In the genomic region with DNA sequence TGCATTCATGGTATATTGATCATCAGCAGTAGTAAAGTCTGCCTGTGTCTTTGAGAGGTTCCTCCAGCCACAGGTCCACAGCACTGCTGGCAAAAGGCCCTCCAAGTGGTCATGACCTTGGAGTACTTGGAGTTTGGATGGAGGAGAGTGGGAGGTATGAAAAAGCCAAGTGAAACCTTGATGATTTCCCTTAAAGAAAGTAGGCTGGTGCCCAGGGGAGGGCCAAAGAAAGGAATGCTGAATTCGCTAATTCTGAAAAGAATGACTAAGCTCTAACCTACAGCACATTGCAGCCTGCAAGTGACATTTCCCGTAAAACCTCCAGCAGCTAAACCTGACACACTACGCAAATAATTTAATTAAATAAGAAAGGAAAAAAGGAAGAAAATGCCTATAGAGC, we compare ENCODE assay signal across 17 cellular contexts.
DNase-seq lines count a peak whose midpoint lies in the region; ATAC-seq and TF ChIP-seq lines count a peak whose summit lies in the region.
"Had no signal": no experiment of that assay in that cellular context is flagged by ENCODE, and none has a peak within 500 bp of the region (broad histone marks: within the 10 kb centered on the region; RNA-seq: fewer than 3 reads in every experiment).

No MANE protein-coding gene starts in this region.

- no peak overlapping the region for H3K4me3 ChIP-seq in HEK293 (ENCODE audit: low read depth, low read length)
- H3K4me3 ChIP-seq in lower lobe of right lung = no peak overlapping the region
- H3K4me3 ChIP-seq: GM12878, ovary had no signal

- intact Hi-C loops in CD4-positive, alpha-beta T cell (cut with DNase I, micrococcal nuclease) = no loop called here
- intact Hi-C loops in lower lobe of right lung (cut with DNase I) = no loop called here

- H3K4me1 ChIP-seq in HEK293 (ENCODE audit: control insufficient read depth, insufficient read depth, low read length) (peaks cover 2% of the 10 kb centered on the region; the same call in 1 of the 2 replicates), lower lobe of right lung (no peaks in the 10 kb centered on the region)

- peaks cover 6% of the 10 kb centered on the region for H3K9me3 Mint-ChIP-seq in CD4-positive, alpha-beta T cell
- peaks cover 15% of the 10 kb centered on the region for H3K9me3 Mint-ChIP-seq in activated naive CD8-positive, alpha-beta T cell (ENCODE audit: low read depth)

- no peak for DNase-seq in CD4-positive, alpha-beta T cell
- DNase-seq in kidney tubule cell (ENCODE audit: low spot score) = peak; percentile 40
- DNase-seq in lower lobe of right lung = no peak
- no peak for DNase-seq in NCI-H146 treated with DMSO at 0.1 percent for 48 hours (lab: John Stamatoyannopoulos, UW; ENCODE audit: unreplicated experiment)
- DNase-seq in GDM1 (lab: John Stamatoyannopoulos, UW) = no peak
- DNase-seq in GM19240 (ENCODE audit: insufficient read length, low spot score) = no peak
- DNase-seq: amygdala; Calu3; kidney; NCI-H1930; ovary; stimulated activated CD4-positive, alpha-beta T cell treated with anti-CD3 and anti-CD28 coated beads, Interleukin-4, amount 100 ng/mL, for 1 hour; substantia nigra had no signal

- H3K36me3 Mint-ChIP-seq in CD4-positive, alpha-beta T cell (ENCODE audit: low read depth) = peaks cover 15% of the 10 kb centered on the region
- peaks cover 16% of the 10 kb centered on the region for H3K36me3 Mint-ChIP-seq in activated naive CD8-positive, alpha-beta T cell

- peak overlapping the region; percentile 69 for H3K27ac Mint-ChIP-seq in CD4-positive, alpha-beta T cell
- H3K27ac Mint-ChIP-seq in activated naive CD8-positive, alpha-beta T cell = peak overlapping the region; percentile 70

- H3K27ac ChIP-seq in CD4-positive, alpha-beta T cell (ENCODE audit: low read depth, low read length) = no peak overlapping the region
- no peak overlapping the region for H3K27ac ChIP-seq in HEK293 (ENCODE audit: extremely low read depth, low read depth, low read length)
- no peak overlapping the region for H3K27ac ChIP-seq in lower lobe of right lung
- H3K27ac ChIP-seq: ovary, RWPE1 had no signal

- TF ChIP-seq CTCF in CD4-positive, alpha-beta T cell (IDR thresholded peaks at IDR 0.05) = no peak
- TF ChIP-seq CTCF in HEK293 (tag by site-specific recombination; IDR thresholded peaks at IDR 0.05) (no peak), lower lobe of right lung (IDR thresholded peaks at IDR 0.05) (no peak)

- H3K27me3 ChIP-seq in CD4-positive, alpha-beta T cell (ENCODE audit: control insufficient read depth, insufficient read depth, low read length) = no peaks in the 10 kb centered on the region
- H3K27me3 ChIP-seq in lower lobe of right lung (ENCODE audit: low read depth) = no peaks in the 10 kb centered on the region
- H3K27me3 ChIP-seq: ovary had no signal

- H3K4me3 Mint-ChIP-seq in CD4-positive, alpha-beta T cell = peak overlapping the region; percentile 61
- H3K4me3 Mint-ChIP-seq in activated naive CD8-positive, alpha-beta T cell = peak overlapping the region; percentile 58

- no peaks in the 10 kb centered on the region for H3K27me3 Mint-ChIP-seq in CD4-positive, alpha-beta T cell
- H3K27me3 Mint-ChIP-seq in activated naive CD8-positive, alpha-beta T cell = no peaks in the 10 kb centered on the region

- H3K9me3 ChIP-seq in CD4-positive, alpha-beta T cell (ENCODE audit: control insufficient read depth, low read length) = peaks cover 13% of the 10 kb centered on the region
- H3K9me3 ChIP-seq in HEK293 (ENCODE audit: control insufficient read depth, insufficient read depth, low read depth, low read length) (no peaks in the 10 kb centered on the region), lower lobe of right lung (peaks cover 7% of the 10 kb centered on the region)
- H3K9me3 ChIP-seq: ovary had no signal

- peaks cover 35% of the 10 kb centered on the region for H3K4me1 Mint-ChIP-seq in CD4-positive, alpha-beta T cell (ENCODE audit: low read depth)
- peaks cover 49% of the 10 kb centered on the region for H3K4me1 Mint-ChIP-seq in activated naive CD8-positive, alpha-beta T cell (ENCODE audit: low read depth)

- POLR2A ChIA-PET in CD4-positive, alpha-beta T cell (lab: Charles Lee) = interaction anchor here (0.7 to 1.5 kb wide), 6 partner anchors 10 to 359 kb away, joined by 3 to 6 read pairs (median 4); no protein-coding TSS in a partner anchor
- POLR2A ChIA-PET in HEK293 (lab: Yijun Ruan, JAX) = interaction anchor here (0.5 kb wide), 1 partner anchor 322 kb away, joined by 3 read pairs; no protein-coding TSS in a partner anchor

- CTCF ChIA-PET in CD4-positive, alpha-beta T cell (lab: Charles Lee) = interaction anchor here (1.2 kb wide), 1 partner anchor 9 kb away, joined by 4 read pairs; no protein-coding TSS in a partner anchor
- CTCF ChIA-PET in HEK293 (lab: Yijun Ruan, JAX) = interaction anchor here (0.6 to 2.8 kb wide), 3 partner anchors 9 to 338 kb away, joined by 3 to 17 read pairs (median 11); no protein-coding TSS in a partner anchor

- no peaks in the 10 kb centered on the region for H3K36me3 ChIP-seq in HEK293 (ENCODE audit: control insufficient read depth in 2 of 2, insufficient read depth in 1 of 2, low read length in 2 of 2)
- no peaks in the 10 kb centered on the region for H3K36me3 ChIP-seq in lower lobe of right lung
- H3K36me3 ChIP-seq: ovary had no signal

- no peak for ATAC-seq in CD4-positive, alpha-beta T cell (ENCODE audit: poor library complexity)
- no peak for ATAC-seq in lower lobe of right lung
- ATAC-seq: GM12878 had no signal

TF ChIP-seq in HEK293, 187 proteins besides CTCF, POLR2A, EP300 and RAD21:
- TF ChIP-seq, protein P1, sequence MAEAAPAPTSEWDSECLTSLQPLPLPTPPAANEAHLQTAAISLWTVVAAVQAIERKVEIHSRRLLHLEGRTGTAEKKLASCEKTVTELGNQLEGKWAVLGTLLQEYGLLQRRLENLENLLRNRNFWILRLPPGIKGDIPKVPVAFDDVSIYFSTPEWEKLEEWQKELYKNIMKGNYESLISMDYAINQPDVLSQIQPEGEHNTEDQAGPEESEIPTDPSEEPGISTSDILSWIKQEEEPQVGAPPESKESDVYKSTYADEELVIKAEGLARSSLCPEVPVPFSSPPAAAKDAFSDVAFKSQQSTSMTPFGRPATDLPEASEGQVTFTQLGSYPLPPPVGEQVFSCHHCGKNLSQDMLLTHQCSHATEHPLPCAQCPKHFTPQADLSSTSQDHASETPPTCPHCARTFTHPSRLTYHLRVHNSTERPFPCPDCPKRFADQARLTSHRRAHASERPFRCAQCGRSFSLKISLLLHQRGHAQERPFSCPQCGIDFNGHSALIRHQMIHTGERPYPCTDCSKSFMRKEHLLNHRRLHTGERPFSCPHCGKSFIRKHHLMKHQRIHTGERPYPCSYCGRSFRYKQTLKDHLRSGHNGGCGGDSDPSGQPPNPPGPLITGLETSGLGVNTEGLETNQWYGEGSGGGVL (tag by site-specific recombination; IDR thresholded peaks at IDR 0.05) = no peak
- peak; percentile 41; the same call in 1 of the 2 replicates for TF ChIP-seq PRDM1 (tag by site-specific recombination; IDR thresholded peaks at IDR 0.05)
